7 cellular contexts compared by ENCODE assay signal in genomic region chr6:24721461-24722215, GRCh38. TPM values are rescaled to one million over a fixed set of nuclear protein-coding genes. Genes with fewer than 3 reads are reported as not detected.
A peak's percentile ranks its signal among the peaks of the same experiment; 100 is the strongest.
DNase-seq lines count a peak whose midpoint lies in the region; ATAC-seq and TF ChIP-seq lines count a peak whose summit lies in the region.

No MANE protein-coding gene starts in this region.

- H3K27ac Mint-ChIP-seq in natural killer cell treated with Interleukin-12 subunit alpha and Interleukin-12 subunit beta and Interleukin-15 and Interleukin-18, amount 100 ng/mL, for 72 hours: peak overlapping the region; percentile 99 to 100

- TF ChIP-seq CTCF in GM12865 (IDR thresholded peaks at IDR 0.05; ENCODE audit: insufficient read depth, low read depth, low read length, missing control alignments): no peak

- peaks cover 4 to 5% of the 10 kb centered on the region in 2 donors for H3K27me3 Mint-ChIP-seq in natural killer cell treated with Interleukin-12 subunit alpha and Interleukin-12 subunit beta and Interleukin-15 and Interleukin-18, amount 100 ng/mL, for 72 hours

- H3K27ac ChIP-seq in esophagus (ENCODE audit: low read depth in 2 of 2, low read length in 1 of 2): peak overlapping the region; percentile 98 to 99

- 2 to 7% methylated on average over 26 of the region's 26 CpGs for WGBS in esophagus, 2 donors

- H3K4me3 Mint-ChIP-seq in natural killer cell treated with Interleukin-12 subunit alpha and Interleukin-12 subunit beta and Interleukin-15 and Interleukin-18, amount 100 ng/mL, for 72 hours: peak overlapping the region; percentile 100

- H3K36me3 ChIP-seq in esophagus (ENCODE audit: control insufficient read depth in 2 of 2, insufficient read depth in 2 of 2, low read length in 1 of 2): no peaks in the 10 kb centered on the region

- H3K4me3 ChIP-seq in GM12865 (ENCODE audit: low read depth, low read length) (peak overlapping the region; percentile 79), esophagus (ENCODE audit: low read depth in 1 of 2, low read length in 2 of 2) (peak overlapping the region; percentile 57 to 74)

- peaks cover 28 to 34% of the 10 kb centered on the region in 2 donors for H3K4me1 Mint-ChIP-seq in natural killer cell treated with Interleukin-12 subunit alpha and Interleukin-12 subunit beta and Interleukin-15 and Interleukin-18, amount 100 ng/mL, for 72 hours (ENCODE audit: low read depth in 2 of 2)

- no peaks in the 10 kb centered on the region for H3K27me3 ChIP-seq in esophagus (ENCODE audit: control insufficient read depth in 1 of 2, insufficient read depth in 2 of 2, low read length in 2 of 2)

- peaks cover 0 to 2% of the 10 kb centered on the region in 2 donors for H3K4me1 ChIP-seq in esophagus (ENCODE audit: control insufficient read depth in 2 of 2, insufficient read depth in 2 of 2, low read length in 1 of 2)

- DNase-seq in GM12865 (ENCODE audit: low read depth): no peak
- peak; percentile 75 for DNase-seq in T-helper 9 cell
- DNase-seq in natural killer cell treated with Interleukin-12 subunit alpha and Interleukin-12 subunit beta and Interleukin-15 and Interleukin-18, amount 100 ng/mL, for 72 hours (ENCODE audit: low spot score): peak; percentile 89
- DNase-seq in NCI-H128 (lab: John Stamatoyannopoulos, UW; ENCODE audit: unreplicated experiment): no peak

- H3K9me3 Mint-ChIP-seq in natural killer cell treated with Interleukin-12 subunit alpha and Interleukin-12 subunit beta and Interleukin-15 and Interleukin-18, amount 100 ng/mL, for 72 hours: no peaks in the 10 kb centered on the region

- ATAC-seq in GM19468 (IDR thresholded peaks at IDR 0.05; ENCODE audit: extremely low read depth, unreplicated experiment) (peak; percentile 14), HG03520 (IDR thresholded peaks at IDR 0.05; ENCODE audit: unreplicated experiment) (peak; percentile 42)
- ATAC-seq in natural killer cell treated with Interleukin-12 subunit alpha and Interleukin-12 subunit beta and Interleukin-15 and Interleukin-18, amount 100 ng/mL, for 72 hours: peak; percentile 61 to 69

- no peaks in the 10 kb centered on the region for H3K9me3 ChIP-seq in esophagus (ENCODE audit: control insufficient read depth in 2 of 2, insufficient read depth in 1 of 2, low read depth in 1 of 2, low read length in 1 of 2)

- peaks cover 26% of the 10 kb centered on the region for H3K36me3 Mint-ChIP-seq in natural killer cell treated with Interleukin-12 subunit alpha and Interleukin-12 subunit beta and Interleukin-15 and Interleukin-18, amount 100 ng/mL, for 72 hours

RNA-seq across cellular contexts. Expression of gene C6orf62, which starts 2.7 kb away (rescaled TPM):
- polyA plus RNA-seq in esophagus: 10 to 100 TPM; 37.4 to 40.2 TPM
- total RNA-seq in natural killer cell treated with Interleukin-12 subunit alpha and Interleukin-12 subunit beta and Interleukin-15 and Interleukin-18, amount 100 ng/mL, for 72 hours: 100 to 1,000 TPM; 119 to 127 TPM

RNA-seq across cellular contexts. Expression of gene GMNN, which starts 53.1 kb away (rescaled TPM):
- 10 to 100 TPM; 10.4 to 18.8 TPM for polyA plus RNA-seq in esophagus
- 10 to 100 TPM; 41.7 to 81.0 TPM for total RNA-seq in natural killer cell treated with Interleukin-12 subunit alpha and Interleukin-12 subunit beta and Interleukin-15 and Interleukin-18, amount 100 ng/mL, for 72 hours

RNA-seq across cellular contexts. Expression of gene ACOT13, which starts 54.8 kb away (rescaled TPM):
- 10 to 100 TPM in 1 of 2 donors, 1 to 10 TPM in 1; 8.7 to 21.8 TPM for polyA plus RNA-seq in esophagus
- total RNA-seq in natural killer cell treated with Interleukin-12 subunit alpha and Interleukin-12 subunit beta and Interleukin-15 and Interleukin-18, amount 100 ng/mL, for 72 hours: 10 to 100 TPM; 10.2 to 20.1 TPM

RNA-seq across cellular contexts. Expression of gene TDP2, which starts 54.9 kb away (rescaled TPM):
- 10 to 100 TPM; 13.9 to 14.2 TPM for polyA plus RNA-seq in esophagus
- 10 to 100 TPM; 48.1 to 48.4 TPM for total RNA-seq in natural killer cell treated with Interleukin-12 subunit alpha and Interleukin-12 subunit beta and Interleukin-15 and Interleukin-18, amount 100 ng/mL, for 72 hours

Comparison
In these comparisons a context has a peak if more than half of its experiments do, and no peak if none do; other contexts are left out.
1. DNase-seq: peak in T-helper 9 cell (single experiment) and natural killer cell treated with Interleukin-12 subunit alpha and Interleukin-12 subunit beta and Interleukin-15 and Interleukin-18, amount 100 ng/mL, for 72 hours (single experiment); none in GM12865 (single experiment) and NCI-H128 (single experiment).
2. ATAC-seq: peak in every context shown above with its lines; median percentile 65 in natural killer cell treated with Interleukin-12 subunit alpha and Interleukin-12 subunit beta and Interleukin-15 and Interleukin-18, amount 100 ng/mL, for 72 hours; 42 in HG03520; 14 in GM19468.